1 cellular context compared by ENCODE assay signal in genomic region chr16:54040480-54040879, GRCh38.
A peak's percentile ranks its signal among the peaks of the same experiment; 100 is the strongest.
TF ChIP-seq lines count a peak whose summit lies in the region.

No MANE protein-coding gene starts in this region.

TF ChIP-seq in HepG2, 621 proteins besides CTCF, POLR2A, EP300 and RAD21 (continued from another document and continues in another):
- TF ChIP-seq, protein P1, sequence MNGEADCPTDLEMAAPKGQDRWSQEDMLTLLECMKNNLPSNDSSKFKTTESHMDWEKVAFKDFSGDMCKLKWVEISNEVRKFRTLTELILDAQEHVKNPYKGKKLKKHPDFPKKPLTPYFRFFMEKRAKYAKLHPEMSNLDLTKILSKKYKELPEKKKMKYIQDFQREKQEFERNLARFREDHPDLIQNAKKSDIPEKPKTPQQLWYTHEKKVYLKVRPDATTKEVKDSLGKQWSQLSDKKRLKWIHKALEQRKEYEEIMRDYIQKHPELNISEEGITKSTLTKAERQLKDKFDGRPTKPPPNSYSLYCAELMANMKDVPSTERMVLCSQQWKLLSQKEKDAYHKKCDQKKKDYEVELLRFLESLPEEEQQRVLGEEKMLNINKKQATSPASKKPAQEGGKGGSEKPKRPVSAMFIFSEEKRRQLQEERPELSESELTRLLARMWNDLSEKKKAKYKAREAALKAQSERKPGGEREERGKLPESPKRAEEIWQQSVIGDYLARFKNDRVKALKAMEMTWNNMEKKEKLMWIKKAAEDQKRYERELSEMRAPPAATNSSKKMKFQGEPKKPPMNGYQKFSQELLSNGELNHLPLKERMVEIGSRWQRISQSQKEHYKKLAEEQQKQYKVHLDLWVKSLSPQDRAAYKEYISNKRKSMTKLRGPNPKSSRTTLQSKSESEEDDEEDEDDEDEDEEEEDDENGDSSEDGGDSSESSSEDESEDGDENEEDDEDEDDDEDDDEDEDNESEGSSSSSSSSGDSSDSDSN (CRISPR knock-in tag; IDR thresholded peaks at IDR 0.05): no peak
- TF ChIP-seq GZF1 (CRISPR knock-in tag; IDR thresholded peaks at IDR 0.05) (no peak), FOXJ3 (CRISPR knock-in tag; IDR thresholded peaks at IDR 0.05; ENCODE audit: borderline replicate concordance) (peak; percentile 51; the same call in 1 of the 2 replicates), RFX3 (CRISPR knock-in tag; IDR thresholded peaks at IDR 0.05) (no peak), KDM6A (CRISPR knock-in tag; IDR thresholded peaks at IDR 0.05; ENCODE audit: low read depth) (peak; percentile 49; the same call in 1 of the 2 replicates), NFKBIZ (CRISPR knock-in tag; IDR thresholded peaks at IDR 0.05) (0 out of 2 replicates have a peak, but pooled peaks have one; percentile 39), ZMAT3 (CRISPR knock-in tag; conservative IDR thresholded peaks at IDR 0.05) (no peak), ZNF646 (CRISPR knock-in tag; IDR thresholded peaks at IDR 0.05) (no peak), JUN (CRISPR knock-in tag; IDR thresholded peaks at IDR 0.05) (no peak), ZKSCAN1 (IDR thresholded peaks at IDR 0.05; ENCODE audit: low read length) (no peak), CCAR2 (optimal IDR thresholded peaks at IDR 0.05; ENCODE audit: low read depth, low read length) (no peak), ZNF597 (CRISPR knock-in tag; IDR thresholded peaks at IDR 0.05) (no peak), ZSCAN22 (CRISPR knock-in tag; IDR thresholded peaks at IDR 0.05) (no peak), PLRG1 (conservative IDR thresholded peaks at IDR 0.05) (no peak), EED (CRISPR knock-in tag; IDR thresholded peaks at IDR 0.05) (no peak), RBM39 (IDR thresholded peaks at IDR 0.05; ENCODE audit: low read depth, low read length, poor library complexity, severe bottlenecking) (no peak), RXRA (CRISPR knock-in tag; IDR thresholded peaks at IDR 0.05) (no peak), RARG (CRISPR knock-in tag; IDR thresholded peaks at IDR 0.05; ENCODE audit: low read depth) (no peak), ZNF382 (CRISPR knock-in tag; IDR thresholded peaks at IDR 0.05; ENCODE audit: borderline replicate concordance) (no peak), PCBP1 (IDR thresholded peaks at IDR 0.05; ENCODE audit: borderline replicate concordance, low read depth, low read length) (no peak), CAMTA2 (CRISPR knock-in tag; IDR thresholded peaks at IDR 0.05; ENCODE audit: borderline replicate concordance) (no peak), ZNF746 (CRISPR knock-in tag; IDR thresholded peaks at IDR 0.05) (no peak), ZNF782 (CRISPR knock-in tag; IDR thresholded peaks at IDR 0.05; ENCODE audit: borderline replicate concordance) (no peak), ZNF24 (IDR thresholded peaks at IDR 0.05) (no peak), MAX (IDR thresholded peaks at IDR 0.05) (peak; percentile 58), ZNF34 (CRISPR knock-in tag; IDR thresholded peaks at IDR 0.05; ENCODE audit: borderline replicate concordance) (no peak), ZNF235 (CRISPR knock-in tag; IDR thresholded peaks at IDR 0.05; ENCODE audit: borderline replicate concordance) (no peak), ZFP36L2 (CRISPR knock-in tag; IDR thresholded peaks at IDR 0.05) (no peak), RERE (CRISPR knock-in tag; IDR thresholded peaks at IDR 0.05; ENCODE audit: low read depth) (no peak), ZNF264 (CRISPR knock-in tag; IDR thresholded peaks at IDR 0.05) (peak; percentile 62; the same call in 1 of the 2 replicates), MED13 (CRISPR knock-in tag; IDR thresholded peaks at IDR 0.05) (no peak), CBFB (CRISPR knock-in tag; IDR thresholded peaks at IDR 0.05) (no peak), HNRNPK (IDR thresholded peaks at IDR 0.05; ENCODE audit: low read depth, low read length, poor library complexity, severe bottlenecking) (no peak), ZNF30 (CRISPR knock-in tag; IDR thresholded peaks at IDR 0.05) (no peak), MED8 (CRISPR knock-in tag; IDR thresholded peaks at IDR 0.05; ENCODE audit: insufficient replicate concordance) (no peak), SNAPC4 (CRISPR knock-in tag; IDR thresholded peaks at IDR 0.05) (no peak)
- TF ChIP-seq, protein P2, sequence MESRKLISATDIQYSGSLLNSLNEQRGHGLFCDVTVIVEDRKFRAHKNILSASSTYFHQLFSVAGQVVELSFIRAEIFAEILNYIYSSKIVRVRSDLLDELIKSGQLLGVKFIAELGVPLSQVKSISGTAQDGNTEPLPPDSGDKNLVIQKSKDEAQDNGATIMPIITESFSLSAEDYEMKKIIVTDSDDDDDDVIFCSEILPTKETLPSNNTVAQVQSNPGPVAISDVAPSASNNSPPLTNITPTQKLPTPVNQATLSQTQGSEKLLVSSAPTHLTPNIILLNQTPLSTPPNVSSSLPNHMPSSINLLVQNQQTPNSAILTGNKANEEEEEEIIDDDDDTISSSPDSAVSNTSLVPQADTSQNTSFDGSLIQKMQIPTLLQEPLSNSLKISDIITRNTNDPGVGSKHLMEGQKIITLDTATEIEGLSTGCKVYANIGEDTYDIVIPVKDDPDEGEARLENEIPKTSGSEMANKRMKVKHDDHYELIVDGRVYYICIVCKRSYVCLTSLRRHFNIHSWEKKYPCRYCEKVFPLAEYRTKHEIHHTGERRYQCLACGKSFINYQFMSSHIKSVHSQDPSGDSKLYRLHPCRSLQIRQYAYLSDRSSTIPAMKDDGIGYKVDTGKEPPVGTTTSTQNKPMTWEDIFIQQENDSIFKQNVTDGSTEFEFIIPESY (CRISPR knock-in tag; IDR thresholded peaks at IDR 0.05): no peak
